In genomic region chr11:62245271-62245753, GRCh38 we compare ENCODE assay signal across 10 cellular contexts. TPM values are rescaled to one million over a fixed set of nuclear protein-coding genes. Genes with fewer than 3 reads are reported as not detected.
DNase-seq lines count a peak whose midpoint lies in the region; ATAC-seq and TF ChIP-seq lines count a peak whose summit lies in the region.
"Had no signal": no experiment of that assay in that cellular context is flagged by ENCODE, and none has a peak within 500 bp of the region (broad histone marks: within the 10 kb centered on the region; RNA-seq: fewer than 3 reads in every experiment).

No MANE protein-coding gene starts in this region.

- peak; percentile 58 for ATAC-seq in activated CD4-positive, alpha-beta T cell treated with anti-CD3 and anti-CD28 coated beads for 36 hours
- ATAC-seq in omental fat pad (ENCODE audit: low FRiP score): no peak
- ATAC-seq in GM19455 (IDR thresholded peaks at IDR 0.05; ENCODE audit: unreplicated experiment): no peak

- no peaks in the 10 kb centered on the region for H3K36me3 ChIP-seq in OCI-LY3 (replicated peaks; ENCODE audit: low read depth, low read length)

- intact Hi-C loops in activated CD4-positive, alpha-beta T cell treated with anti-CD3 and anti-CD28 coated beads for 36 hours (cut with DNase I, micrococcal nuclease): loop anchor here in 1 of 2 experiments (1.0 kb wide), 1 partner anchor 66 kb away; no protein-coding TSS in a partner anchor

- no peak overlapping the region for H3K27ac ChIP-seq in OCI-LY3 (ENCODE audit: low read length)

- TF ChIP-seq CTCF in OCI-LY3 (IDR thresholded peaks at IDR 0.05; ENCODE audit: low read depth, low read length): peak; percentile 68
- TF ChIP-seq CTCF in epithelial cell of esophagus (IDR thresholded peaks at IDR 0.05; ENCODE audit: insufficient read depth, low read depth, low read length, missing control alignments): no peak
- no peak for TF ChIP-seq CTCF in omental fat pad (IDR thresholded peaks at IDR 0.05)

- H3K4me1 Mint-ChIP-seq in activated CD4-positive, alpha-beta T cell treated with anti-CD3 and anti-CD28 coated beads for 36 hours: no peaks in the 10 kb centered on the region

- H3K4me3 ChIP-seq in OCI-LY3 (ENCODE audit: low read length): no peak overlapping the region
- H3K4me3 ChIP-seq in epithelial cell of esophagus (ENCODE audit: low read length): no peak overlapping the region

- H3K27me3 ChIP-seq in OCI-LY3 (ENCODE audit: low read depth, low read length): peaks cover 19% of the 10 kb centered on the region

- H2AFZ ChIP-seq in OCI-LY3 (ENCODE audit: low read depth, low read length): no peak overlapping the region

- 0 out of 2 replicates have a peak, but pooled peaks cover 5% of the 10 kb centered on the region for H4K20me1 ChIP-seq in OCI-LY3 (ENCODE audit: insufficient read depth, low read length)

- peak overlapping the region; percentile 28; the same call in 1 of the 2 replicates for H3K4me2 ChIP-seq in OCI-LY3 (ENCODE audit: low read length)

- H3K27me3 Mint-ChIP-seq in activated CD4-positive, alpha-beta T cell treated with anti-CD3 and anti-CD28 coated beads for 36 hours: peaks cover 28% of the 10 kb centered on the region

- no peaks in the 10 kb centered on the region for H3K79me2 ChIP-seq in OCI-LY3 (ENCODE audit: low read length)

- CTCF ChIA-PET in activated CD4-positive, alpha-beta T cell treated with anti-CD3 and anti-CD28 coated beads for 36 hours (lab: Charles Lee): no interaction called here

- no peak overlapping the region for H3K4me3 Mint-ChIP-seq in activated CD4-positive, alpha-beta T cell treated with anti-CD3 and anti-CD28 coated beads for 36 hours

- peak; percentile 55 for DNase-seq in activated CD4-positive, alpha-beta T cell treated with anti-CD3 and anti-CD28 coated beads for 36 hours
- no peak for DNase-seq in activated CD4-positive, alpha-beta T cell treated with anti-CD3 and anti-CD28 coated beads for 4 hours
- DNase-seq in epithelial cell of esophagus (ENCODE audit: low read depth): peak; percentile 64
- peak; percentile 36 for DNase-seq in stimulated activated CD8-positive, alpha-beta memory T cell treated with anti-CD3 and anti-CD28 coated beads, Interleukin-4, amount 100 ng/mL, for 48 hours
- no peak for DNase-seq in NCI-H1694 treated with DMSO at 0.1 percent for 48 hours (lab: John Stamatoyannopoulos, UW)
- no peak for DNase-seq in omental fat pad (ENCODE audit: low spot score)
- DNase-seq: effector CD4-positive, alpha-beta T cell had no signal

- no peak overlapping the region for H3K27ac Mint-ChIP-seq in activated CD4-positive, alpha-beta T cell treated with anti-CD3 and anti-CD28 coated beads for 36 hours

- peaks cover 8% of the 10 kb centered on the region for H3K9me3 Mint-ChIP-seq in activated CD4-positive, alpha-beta T cell treated with anti-CD3 and anti-CD28 coated beads for 36 hours (ENCODE audit: low read depth)

- H3K9ac ChIP-seq in OCI-LY3 (ENCODE audit: low read length): no peak overlapping the region

- no peaks in the 10 kb centered on the region for H3K9me3 ChIP-seq in OCI-LY3 (ENCODE audit: insufficient read depth, low read length)

- peaks cover 5% of the 10 kb centered on the region for H3K36me3 Mint-ChIP-seq in activated CD4-positive, alpha-beta T cell treated with anti-CD3 and anti-CD28 coated beads for 36 hours (ENCODE audit: low read depth)

- peaks cover 8% of the 10 kb centered on the region for H3K4me1 ChIP-seq in OCI-LY3 (ENCODE audit: low read length)

- POLR2A ChIA-PET in activated CD4-positive, alpha-beta T cell treated with anti-CD3 and anti-CD28 coated beads for 36 hours (lab: Charles Lee): no interaction called here

RNA-seq across cellular contexts. Expression of gene SCGB1D2, which starts 3.3 kb away (rescaled TPM):
- total RNA-seq in activated CD4-positive, alpha-beta T cell treated with anti-CD3 and anti-CD28 coated beads for 36 hours: not detected
- total RNA-seq in omental fat pad: not detected
- total RNA-seq: skeletal muscle tissue had no signal

RNA-seq across cellular contexts. Expression of gene SCGB2A2, which starts 24.6 kb away (rescaled TPM):
- not detected for total RNA-seq in activated CD4-positive, alpha-beta T cell treated with anti-CD3 and anti-CD28 coated beads for 36 hours
- not detected for total RNA-seq in omental fat pad
- total RNA-seq: skeletal muscle tissue had no signal

RNA-seq across cellular contexts. Expression of gene SCGB2A1, which starts 36.8 kb away (rescaled TPM):
- not detected for total RNA-seq in activated CD4-positive, alpha-beta T cell treated with anti-CD3 and anti-CD28 coated beads for 36 hours
- not detected for total RNA-seq in omental fat pad
- total RNA-seq: skeletal muscle tissue had no signal

RNA-seq across cellular contexts. Expression of gene SCGB1D4, which starts 53.6 kb away (rescaled TPM):
- not detected for total RNA-seq in activated CD4-positive, alpha-beta T cell treated with anti-CD3 and anti-CD28 coated beads for 36 hours
- total RNA-seq in omental fat pad: not detected
- total RNA-seq: skeletal muscle tissue had no signal

RNA-seq across cellular contexts. Expression of gene SCGB1D1, which starts 55.3 kb away (rescaled TPM):
- not detected for total RNA-seq in activated CD4-positive, alpha-beta T cell treated with anti-CD3 and anti-CD28 coated beads for 36 hours
- not detected for total RNA-seq in omental fat pad
- total RNA-seq: skeletal muscle tissue had no signal

Comparison
In these comparisons a context has a peak if more than half of its experiments do, and no peak if none do; other contexts are left out.
1. DNase-seq: peak in activated CD4-positive, alpha-beta T cell treated with anti-CD3 and anti-CD28 coated beads for 36 hours (single experiment), epithelial cell of esophagus (single experiment) and stimulated activated CD8-positive, alpha-beta memory T cell treated with anti-CD3 and anti-CD28 coated beads, Interleukin-4, amount 100 ng/mL, for 48 hours (single experiment); none in activated CD4-positive, alpha-beta T cell treated with anti-CD3 and anti-CD28 coated beads for 4 hours (0 of 2), NCI-H1694 treated with DMSO at 0.1 percent for 48 hours (single experiment) and omental fat pad (single experiment).